ENCODE assay signal across 9 cellular contexts in the genomic region with DNA sequence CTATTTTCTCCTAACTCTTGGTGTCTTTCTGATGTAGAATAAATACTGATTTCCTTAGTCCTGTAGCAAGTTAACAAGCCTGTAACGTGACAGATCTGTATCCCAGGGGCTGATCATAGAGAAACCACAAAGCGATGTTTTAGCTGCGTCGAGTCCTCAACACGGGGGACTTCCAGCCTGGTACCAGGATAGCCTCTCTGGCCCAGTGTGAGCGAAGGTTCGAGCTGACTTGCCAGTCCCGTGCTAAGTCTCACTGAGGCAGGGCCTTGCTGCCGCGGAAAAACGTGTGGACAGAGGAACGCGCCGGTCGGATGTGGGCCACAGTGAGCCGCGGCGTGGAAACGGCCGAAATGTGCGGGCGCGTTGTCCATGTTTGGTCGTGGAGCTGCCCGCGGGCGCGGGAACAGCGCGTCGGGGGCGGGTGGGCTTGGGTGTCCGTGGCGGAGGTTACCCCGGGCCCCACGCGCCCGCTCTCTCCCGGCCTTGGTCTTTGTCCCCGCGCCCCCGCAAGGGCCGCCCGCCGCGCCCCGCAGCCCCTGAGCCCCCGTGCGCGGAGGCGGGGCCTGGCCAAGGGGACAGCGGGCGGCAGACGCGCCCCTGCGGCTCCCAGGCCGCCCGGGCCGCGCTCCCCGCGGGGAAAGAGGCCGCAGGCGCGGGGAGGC. TPM values are rescaled to one million over a fixed set of nuclear protein-coding genes. Genes with fewer than 3 reads are reported as not detected.
A peak's percentile ranks its signal among the peaks of the same experiment; 100 is the strongest.
DNase-seq lines count a peak whose midpoint lies in the region; ATAC-seq, FAIRE-seq and TF ChIP-seq lines count a peak whose summit lies in the region.
"Had no signal": no experiment of that assay in that cellular context is flagged by ENCODE, and none has a peak within 500 bp of the region (broad histone marks: within the 10 kb centered on the region; RNA-seq: fewer than 3 reads in every experiment).

No MANE protein-coding gene starts in this region.

- no peak for FAIRE-seq in frontal cortex (lab: Jason Lieb, UNC)
- FAIRE-seq: GM18507 had no signal

- peak; percentile 23 for DNase-seq in A673 (ENCODE audit: low spot score)
- DNase-seq in caudate nucleus (lab: John Stamatoyannopoulos, UW): peak in 16 of 61 donors; percentile 15 to 68 (median 46)
- no peak for DNase-seq in lower lobe of right lung
- DNase-seq in thoracic aorta (ENCODE audit: low spot score): no peak
- DNase-seq in frontal cortex (ENCODE audit: low spot score in 2 of 2): no peak
- no peak for DNase-seq in AG08396 (ENCODE audit: low spot score)
- DNase-seq in NAMALWA (ENCODE audit: low spot score): no peak

- H3K4me1 ChIP-seq in A673 (ENCODE audit: insufficient read depth, low read length, poor library complexity, severe bottlenecking): peaks cover 29% of the 10 kb centered on the region
- H3K4me1 ChIP-seq in lower lobe of right lung: peaks cover 30% of the 10 kb centered on the region
- peaks cover 6 to 32% of the 10 kb centered on the region in 2 donors for H3K4me1 ChIP-seq in thoracic aorta (ENCODE audit: control insufficient read depth in 1 of 2, low read depth in 2 of 2)

- POLR2A ChIA-PET in A673 (lab: Charles Lee; ENCODE audit: low non-redundant PET): no interaction called here

- H3K27me3 ChIP-seq in A673 (replicated peaks; ENCODE audit: insufficient read depth, low read depth, low read length, poor library complexity) (no peaks in the 10 kb centered on the region), lower lobe of right lung (ENCODE audit: low read depth) (no peaks in the 10 kb centered on the region), thoracic aorta (replicated peaks; ENCODE audit: insufficient read depth) (peaks cover 4% of the 10 kb centered on the region)

- intact Hi-C loops in A673 (cut with micrococcal nuclease; ENCODE audit: unreplicated experiment): loop anchor here (5.0 kb wide), 1 partner anchor 90 kb away; no protein-coding TSS in a partner anchor
- intact Hi-C loops in lower lobe of right lung (cut with DNase I): no loop called here

- BruUV-seq in A673 (replicated peaks; lab: Mats Ljungman, UMichigan): no TSS peak

- H3K9me3 ChIP-seq in A673 (ENCODE audit: low read depth, low read length, poor library complexity, severe bottlenecking) (peaks cover 5% of the 10 kb centered on the region), lower lobe of right lung (no peaks in the 10 kb centered on the region), thoracic aorta (no peaks in the 10 kb centered on the region)

- ATAC-seq in HG03135 (IDR thresholded peaks at IDR 0.05; ENCODE audit: unreplicated experiment) (peak; percentile 4), lower lobe of right lung (peak; percentile 10 to 33), thoracic aorta (ENCODE audit: insufficient number of reproducible peaks, low FRiP score, low read depth) (peak; percentile 24)

- H3K4me3 ChIP-seq in A673 (ENCODE audit: low read depth, low read length, poor library complexity, severe bottlenecking) (peak overlapping the region; percentile 59), lower lobe of right lung (peak overlapping the region; percentile 56), thoracic aorta (peak overlapping the region; percentile 71)

- H3K27ac ChIP-seq in A673 (ENCODE audit: low read depth, low read length, poor library complexity, severe bottlenecking) (peak overlapping the region; percentile 56), caudate nucleus (ENCODE audit: low read depth, low read length) (peak overlapping the region; percentile 63), lower lobe of right lung (peak overlapping the region; percentile 77), thoracic aorta (peak overlapping the region; percentile 73 to 79)

- CTCF ChIA-PET in A673 (lab: Charles Lee): no interaction called here

- TF ChIP-seq CTCF in A673 (conservative IDR thresholded peaks at IDR 0.05; ENCODE audit: low read depth, low read length): no peak
- TF ChIP-seq CTCF in lower lobe of right lung (IDR thresholded peaks at IDR 0.05): no peak
- no peak for TF ChIP-seq CTCF in thoracic aorta (IDR thresholded peaks at IDR 0.05)

- H3K36me3 ChIP-seq in A673 (ENCODE audit: insufficient read depth, low read length, poor library complexity, severe bottlenecking) (no peaks in the 10 kb centered on the region), lower lobe of right lung (no peaks in the 10 kb centered on the region), thoracic aorta (no peaks in the 10 kb centered on the region)

RNA-seq across cellular contexts. Expression of gene EML1, which starts 0.5 kb away (rescaled TPM):
- 34.1 and 39.5 TPM in 2 replicates for total RNA-seq in A673 (2021)
- total RNA-seq in lower lobe of right lung: 34.5 TPM
- 10 to 100 TPM; 55.1 to 66.5 TPM for total RNA-seq in thoracic aorta
- total RNA-seq in frontal cortex: 116 TPM
